In the genomic region with DNA sequence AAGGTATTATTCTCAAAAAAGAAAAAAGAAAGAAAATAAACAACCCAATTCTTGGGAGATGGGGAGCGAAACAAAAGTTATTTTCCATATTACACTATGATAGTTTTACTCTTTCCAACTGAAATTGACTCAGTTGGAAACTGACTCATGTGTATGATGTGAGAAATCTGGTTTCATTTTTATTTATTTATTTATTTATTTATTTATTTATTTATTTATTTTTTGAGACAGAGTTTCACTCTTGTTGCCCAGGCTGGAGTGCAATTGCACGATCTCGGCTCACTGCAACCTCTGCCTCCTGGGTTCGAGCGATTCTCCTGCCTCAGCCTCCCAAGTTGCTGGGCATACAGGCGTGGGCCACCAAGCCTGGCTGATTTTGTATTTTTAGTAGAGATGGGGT, we compare ENCODE assay signal across 3 cellular contexts. TPM values are rescaled to one million over a fixed set of nuclear protein-coding genes. Genes with fewer than 3 reads are reported as not detected.
"Had no signal": no experiment of that assay in that cellular context is flagged by ENCODE, and none has a peak within 500 bp of the region (broad histone marks: within the 10 kb centered on the region; RNA-seq: fewer than 3 reads in every experiment).

No MANE protein-coding gene starts in this region.

RNA-seq across cellular contexts. Expression of a gene that starts 11.3 kb away (rescaled TPM):
- total RNA-seq: esophagus mucosa, esophagus squamous epithelium, gastrocnemius medialis had no signal
